Comparison of ENCODE assay signal across 19 cellular contexts in genomic region chr10:11125004-11125403, GRCh38.
DNase-seq lines count a peak whose midpoint lies in the region; ATAC-seq and TF ChIP-seq lines count a peak whose summit lies in the region.
"Had no signal": no experiment of that assay in that cellular context is flagged by ENCODE, and none has a peak within 500 bp of the region (broad histone marks: within the 10 kb centered on the region; RNA-seq: fewer than 3 reads in every experiment).

No MANE protein-coding gene starts in this region.

- 0 out of 2 replicates have a peak overlapping the region, but pooled peaks have one; percentile 33 for H3K4me2 ChIP-seq in GM23338
- H3K4me2 ChIP-seq: A549 had no signal

- peaks cover 14% of the 10 kb centered on the region; the same call in 1 of the 2 replicates for H3K79me2 ChIP-seq in GM23338 (replicated peaks; ENCODE audit: insufficient read depth)

- POLR2A ChIA-PET in WTC11 (lab: Charles Lee), result no interaction called here

- no peaks in the 10 kb centered on the region for H4K20me1 ChIP-seq in GM23338 (replicated peaks; ENCODE audit: insufficient read depth)

- CTCF ChIA-PET in WTC11 (lab: Charles Lee), result interaction anchor here (0.6 to 1.3 kb wide), 3 partner anchors 12 to 160 kb away, joined by 3 to 5 read pairs (median 3); no protein-coding TSS in a partner anchor

- TF ChIP-seq POLR2A in tibial nerve (IDR thresholded peaks at IDR 0.05), result no peak

- H3K9me3 Mint-ChIP-seq in GM23338, result peaks cover 8% of the 10 kb centered on the region
- peaks cover 11% of the 10 kb centered on the region for H3K9me3 Mint-ChIP-seq in WTC11

- peaks cover 8% of the 10 kb centered on the region for H3K4me1 ChIP-seq in GM23338 (ENCODE audit: insufficient read depth)
- peaks cover 0 to 33% (median 1%) of the 10 kb centered on the region in 4 donors for H3K4me1 ChIP-seq in tibial nerve
- H3K4me1 ChIP-seq: A549, Caco-2 had no signal

- H3K27me3 ChIP-seq in GM23338 (ENCODE audit: insufficient read depth) (no peaks in the 10 kb centered on the region), tibial nerve (no peaks in the 10 kb centered on the region)

- no peak for TF ChIP-seq EP300 in tibial nerve (IDR thresholded peaks at IDR 0.05)

- H3K36me3 ChIP-seq in GM23338 (ENCODE audit: insufficient read depth) (no peaks in the 10 kb centered on the region), tibial nerve (no peaks in the 10 kb centered on the region)

- H3K4me1 Mint-ChIP-seq in GM23338 (peaks cover 16% of the 10 kb centered on the region), WTC11 (peaks cover 33% of the 10 kb centered on the region)
- H3K4me1 Mint-ChIP-seq: IgD-negative memory B cell had no signal

- H3K27ac Mint-ChIP-seq in GM23338 (no peak overlapping the region), WTC11 (peak overlapping the region; percentile 9)
- H3K27ac Mint-ChIP-seq: CD4-positive, alpha-beta T cell; HFFc6 had no signal

- no peaks in the 10 kb centered on the region for H3F3A ChIP-seq in GM23338 (replicated peaks; ENCODE audit: low read depth)

- peaks cover 0 to 8% (median 0%) of the 10 kb centered on the region in 4 donors for H3K9me3 ChIP-seq in tibial nerve
- H3K9me3 ChIP-seq: A549, Caco-2 had no signal

- no peak overlapping the region for H2AFZ ChIP-seq in GM23338

- peaks cover 6% of the 10 kb centered on the region; the same call in 1 of the 3 replicates for H3K36me3 Mint-ChIP-seq in GM23338 (ENCODE audit: low read depth)
- H3K36me3 Mint-ChIP-seq in WTC11, result peaks cover 10% of the 10 kb centered on the region

- H3K27ac ChIP-seq in GM23338 (ENCODE audit: low read depth) (no peak overlapping the region), tibial nerve (no peak overlapping the region)
- H3K27ac ChIP-seq: 22Rv1, A549, C4-2B had no signal

- ATAC-seq in GM23338 (peak; percentile 77), WTC11 (peak; percentile 74)
- ATAC-seq: A549, HepG2 had no signal

- no peak for TF ChIP-seq CTCF in GM23338 (conservative IDR thresholded peaks at IDR 0.05; ENCODE audit: low read depth in 2 of 2)
- no peak for TF ChIP-seq CTCF in WTC11 (IDR thresholded peaks at IDR 0.05)
- no peak for TF ChIP-seq CTCF in tibial nerve (IDR thresholded peaks at IDR 0.05)

- 72 to 74% methylated on average over 3 of the region's 3 CpGs for WGBS in tibial nerve, 2 donors

- DNase-seq in NCI-H146 (lab: John Stamatoyannopoulos, UW) (peak; percentile 37), NCI-H146 treated with DMSO at 0.1 percent for 48 hours (lab: John Stamatoyannopoulos, UW; ENCODE audit: unreplicated experiment) (no peak), GM23338 (ENCODE audit: low spot score) (no peak), NCI-H187 (lab: John Stamatoyannopoulos, UW) (peak; percentile 4 to 24), WTC11 (ENCODE audit: low spot score) (no peak), tibial nerve (ENCODE audit: low spot score in 2 of 2) (no peak), amniotic stem cell (lab: John Stamatoyannopoulos, UW) (no peak), SHP77 (lab: John Stamatoyannopoulos, UW) (no peak)
- DNase-seq: AML-193; Caco-2; CD4-positive, alpha-beta T cell; GF-D8; HCEC 1CT; HFFc6 had no signal

- H3K4me3 ChIP-seq in GM23338, result no peak overlapping the region
- H3K4me3 ChIP-seq in tibial nerve, result no peak overlapping the region
- H3K4me3 ChIP-seq: A549 had no signal

- H3K4me3 Mint-ChIP-seq in GM23338, result no peak overlapping the region
- no peak overlapping the region for H3K4me3 Mint-ChIP-seq in WTC11
- H3K4me3 Mint-ChIP-seq: CD4-positive, alpha-beta T cell; HFFc6; IgD-negative memory B cell had no signal

- peaks cover 2% of the 10 kb centered on the region for H3K27me3 Mint-ChIP-seq in GM23338 (ENCODE audit: insufficient read depth, low read depth, poor library complexity)
- H3K27me3 Mint-ChIP-seq in WTC11 (ENCODE audit: low read depth), result no peaks in the 10 kb centered on the region
- H3K27me3 Mint-ChIP-seq: CD4-positive, alpha-beta T cell had no signal

- no peaks in the 10 kb centered on the region; the same call in 1 of the 2 replicates for H3K9me2 ChIP-seq in GM23338 (ENCODE audit: insufficient read depth)

TF ChIP-seq in GM23338, 12 proteins besides CTCF, POLR2A, EP300 and RAD21:
- no peak for TF ChIP-seq JUNB (IDR thresholded peaks at IDR 0.05; ENCODE audit: unreplicated experiment)
- TF ChIP-seq, protein P1, sequence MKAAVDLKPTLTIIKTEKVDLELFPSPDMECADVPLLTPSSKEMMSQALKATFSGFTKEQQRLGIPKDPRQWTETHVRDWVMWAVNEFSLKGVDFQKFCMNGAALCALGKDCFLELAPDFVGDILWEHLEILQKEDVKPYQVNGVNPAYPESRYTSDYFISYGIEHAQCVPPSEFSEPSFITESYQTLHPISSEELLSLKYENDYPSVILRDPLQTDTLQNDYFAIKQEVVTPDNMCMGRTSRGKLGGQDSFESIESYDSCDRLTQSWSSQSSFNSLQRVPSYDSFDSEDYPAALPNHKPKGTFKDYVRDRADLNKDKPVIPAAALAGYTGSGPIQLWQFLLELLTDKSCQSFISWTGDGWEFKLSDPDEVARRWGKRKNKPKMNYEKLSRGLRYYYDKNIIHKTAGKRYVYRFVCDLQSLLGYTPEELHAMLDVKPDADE (IDR thresholded peaks at IDR 0.05), result no peak
- TF ChIP-seq ZNF114 (CRISPR knock-in tag; IDR thresholded peaks at IDR 0.05), result no peak
- TF ChIP-seq CREB1 (CRISPR knock-in tag; IDR thresholded peaks at IDR 0.05; ENCODE audit: low read depth), result no peak
- TF ChIP-seq EZH2 (IDR thresholded peaks at IDR 0.05; ENCODE audit: low read depth, unreplicated experiment), result no peak
- no peak for TF ChIP-seq EZH2phosphoT487 (IDR thresholded peaks at IDR 0.05; ENCODE audit: unreplicated experiment)

TF ChIP-seq in WTC11, 78 proteins besides CTCF, POLR2A, EP300 and RAD21:
- TF ChIP-seq PRRX2 (CRISPR knock-in tag; IDR thresholded peaks at IDR 0.05), result no peak
- TF ChIP-seq ZNF423 (CRISPR knock-in tag; IDR thresholded peaks at IDR 0.05), result peak; percentile 70; the same call in 1 of the 2 replicates
TF ChIP-seq in WTC11: peak in this region for 1.

Comparison
In these comparisons a context has a peak if more than half of its experiments do, and no peak if none do; other contexts are left out.
1. DNase-seq: peak in NCI-H146 (single experiment) and NCI-H187 (2 of 2); none in NCI-H146 treated with DMSO at 0.1 percent for 48 hours (single experiment), GM23338 (single experiment), WTC11 (single experiment), tibial nerve (0 of 2), amniotic stem cell (single experiment) and SHP77 (0 of 2).